Comparison of ENCODE assay signal across 19 cellular contexts in the genomic region with DNA sequence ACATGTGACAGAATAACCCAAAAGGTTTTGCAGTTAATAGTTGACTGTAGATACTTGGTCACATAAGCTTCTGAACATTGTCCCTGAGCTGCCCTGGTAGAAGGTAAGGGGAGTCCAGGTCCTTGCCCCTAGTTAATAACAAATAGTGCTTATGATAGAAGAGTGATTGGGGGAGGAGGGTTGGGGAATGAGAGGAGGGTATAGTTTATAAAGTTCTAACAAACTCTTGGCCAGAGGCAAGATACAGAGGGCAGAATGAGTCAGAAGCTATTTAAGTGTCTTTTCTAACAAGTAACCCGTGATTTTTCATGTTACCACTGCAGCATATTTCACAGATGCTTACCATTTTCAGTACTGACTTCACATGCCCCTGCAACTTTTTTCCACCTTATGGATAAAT. TPM values are rescaled to one million over a fixed set of nuclear protein-coding genes. Genes with fewer than 3 reads are reported as not detected.
DNase-seq lines count a peak whose midpoint lies in the region; ATAC-seq and TF ChIP-seq lines count a peak whose summit lies in the region.
"Had no signal": no experiment of that assay in that cellular context is flagged by ENCODE, and none has a peak within 500 bp of the region (broad histone marks: within the 10 kb centered on the region; RNA-seq: fewer than 3 reads in every experiment).

No MANE protein-coding gene starts in this region.

- DNase-seq in activated naive CD4-positive, alpha-beta T cell treated with anti-CD3 and anti-CD28 coated beads for 36 hours: no peak
- no peak for DNase-seq in activated naive CD4-positive, alpha-beta T cell treated with anti-CD3 and anti-CD28 coated beads, Interleukin-2, amount 50 U/mL, for 16 hours
- peak; percentile 13 for DNase-seq in adipocyte (ENCODE audit: low read depth)
- DNase-seq in glomerular visceral epithelial cell (ENCODE audit: extremely low spot score): peak; percentile 28
- no peak for DNase-seq in smooth muscle cell (lab: John Stamatoyannopoulos, UW; ENCODE audit: unreplicated experiment)
- no peak for DNase-seq in activated T-helper 1 cell treated with anti-CD3 and anti-CD28 coated beads, Interleukin-12 subunit alpha, Interleukin-12 subunit beta, Interleukin-2, Interleukin-4 antibody, amounts not matched to agents 30 ng/mL and 10 ng/mL and 1 ng/mL, durations not matched to agents 14 hours and 24 hours and 36 hours (ENCODE audit: low spot score)
- DNase-seq in hippocampal formation (lab: John Stamatoyannopoulos, UW): no peak
- DNase-seq: activated CD4-positive, alpha-beta T cell treated with anti-CD3 and anti-CD28 coated beads for 4 hours; brain microvascular endothelial cell; Caco-2; effector memory CD4-positive, alpha-beta T cell; heart right ventricle; NCI-H524 had no signal

- intact Hi-C loops in activated naive CD4-positive, alpha-beta T cell treated with anti-CD3 and anti-CD28 coated beads for 36 hours (cut with micrococcal nuclease): no loop called here
- intact Hi-C loops in activated T-helper 1 cell treated with anti-CD3 and anti-CD28 coated beads, Interleukin-12 subunit alpha, Interleukin-12 subunit beta, Interleukin-2, Interleukin-4 antibody, amounts not matched to agents 30 ng/mL and 10 ng/mL and 1 ng/mL, durations not matched to agents 14 hours and 24 hours and 36 hours (cut with micrococcal nuclease): no loop called here

- H3K27me3 Mint-ChIP-seq in activated naive CD4-positive, alpha-beta T cell treated with anti-CD3 and anti-CD28 coated beads for 36 hours (ENCODE audit: low read depth): no peaks in the 10 kb centered on the region
- no peaks in the 10 kb centered on the region for H3K27me3 Mint-ChIP-seq in stimulated activated memory B cell treated with anti-CD40 and anti-IgM and Interleukin-4, amounts not matched to agents 10 μg/mL and 1 μg/mL and 100 μg/mL, for 72 hours
- H3K27me3 Mint-ChIP-seq in activated T-helper 1 cell treated with anti-CD3 and anti-CD28 coated beads, Interleukin-12 subunit alpha, Interleukin-12 subunit beta, Interleukin-2, Interleukin-4 antibody, amounts not matched to agents 30 ng/mL and 10 ng/mL and 1 ng/mL, durations not matched to agents 14 hours and 24 hours and 36 hours (ENCODE audit: insufficient read depth): no peaks in the 10 kb centered on the region

- H3K9me3 Mint-ChIP-seq in activated naive CD4-positive, alpha-beta T cell treated with anti-CD3 and anti-CD28 coated beads for 36 hours: peaks cover 3% of the 10 kb centered on the region
- no peaks in the 10 kb centered on the region for H3K9me3 Mint-ChIP-seq in stimulated activated memory B cell treated with anti-CD40 and anti-IgM and Interleukin-4, amounts not matched to agents 10 μg/mL and 1 μg/mL and 100 μg/mL, for 72 hours
- H3K9me3 Mint-ChIP-seq in activated T-helper 1 cell treated with anti-CD3 and anti-CD28 coated beads, Interleukin-12 subunit alpha, Interleukin-12 subunit beta, Interleukin-2, Interleukin-4 antibody, amounts not matched to agents 30 ng/mL and 10 ng/mL and 1 ng/mL, durations not matched to agents 14 hours and 24 hours and 36 hours: no peaks in the 10 kb centered on the region
- H3K9me3 Mint-ChIP-seq: GM23338 had no signal

- H3K9me3 ChIP-seq in adipocyte (ENCODE audit: control insufficient read depth, low read length) (no peaks in the 10 kb centered on the region), smooth muscle cell (replicated peaks; ENCODE audit: low read depth) (no peaks in the 10 kb centered on the region)
- H3K9me3 ChIP-seq: A549, Caco-2, heart right ventricle had no signal

- H3K27ac ChIP-seq in smooth muscle cell (ENCODE audit: low read depth): peak overlapping the region; percentile 9
- H3K27ac ChIP-seq: A549, brain microvascular endothelial cell, heart right ventricle had no signal

- H3K4me1 Mint-ChIP-seq in activated naive CD4-positive, alpha-beta T cell treated with anti-CD3 and anti-CD28 coated beads for 36 hours (ENCODE audit: low read depth): peaks cover 2% of the 10 kb centered on the region
- no peaks in the 10 kb centered on the region for H3K4me1 Mint-ChIP-seq in stimulated activated memory B cell treated with anti-CD40 and anti-IgM and Interleukin-4, amounts not matched to agents 10 μg/mL and 1 μg/mL and 100 μg/mL, for 72 hours
- H3K4me1 Mint-ChIP-seq in activated T-helper 1 cell treated with anti-CD3 and anti-CD28 coated beads, Interleukin-12 subunit alpha, Interleukin-12 subunit beta, Interleukin-2, Interleukin-4 antibody, amounts not matched to agents 30 ng/mL and 10 ng/mL and 1 ng/mL, durations not matched to agents 14 hours and 24 hours and 36 hours (ENCODE audit: low read depth): peaks cover 5% of the 10 kb centered on the region
- H3K4me1 Mint-ChIP-seq: GM23338 had no signal

- H3F3A ChIP-seq in smooth muscle cell (ENCODE audit: low read depth): peaks cover under 1% of the 10 kb centered on the region

- H3K4me1 ChIP-seq in adipocyte (ENCODE audit: control insufficient read depth, insufficient read depth, low read length) (peaks cover 15% of the 10 kb centered on the region), smooth muscle cell (ENCODE audit: low read depth) (no peaks in the 10 kb centered on the region)
- H3K4me1 ChIP-seq: A549, Caco-2 had no signal

- H2AFZ ChIP-seq in smooth muscle cell (ENCODE audit: low read depth): no peak overlapping the region
- H2AFZ ChIP-seq: GM23338 had no signal

- H3K36me3 Mint-ChIP-seq in activated naive CD4-positive, alpha-beta T cell treated with anti-CD3 and anti-CD28 coated beads for 36 hours (ENCODE audit: low read depth): peaks cover 31% of the 10 kb centered on the region
- peaks cover 33% of the 10 kb centered on the region for H3K36me3 Mint-ChIP-seq in stimulated activated memory B cell treated with anti-CD40 and anti-IgM and Interleukin-4, amounts not matched to agents 10 μg/mL and 1 μg/mL and 100 μg/mL, for 72 hours
- H3K36me3 Mint-ChIP-seq in activated T-helper 1 cell treated with anti-CD3 and anti-CD28 coated beads, Interleukin-12 subunit alpha, Interleukin-12 subunit beta, Interleukin-2, Interleukin-4 antibody, amounts not matched to agents 30 ng/mL and 10 ng/mL and 1 ng/mL, durations not matched to agents 14 hours and 24 hours and 36 hours (ENCODE audit: low read depth): peaks cover 26% of the 10 kb centered on the region

- H3K4me2 ChIP-seq in smooth muscle cell: no peak overlapping the region
- H3K4me2 ChIP-seq: A549, GM23338 had no signal

- 74% methylated on average over 1 of the region's 1 CpG for WGBS in smooth muscle cell (ENCODE audit: low lambda C conversion rate)

- H3K27me3 ChIP-seq in adipocyte (replicated peaks; ENCODE audit: control insufficient read depth, insufficient read depth, low read length) (no peaks in the 10 kb centered on the region), smooth muscle cell (ENCODE audit: low read depth) (no peaks in the 10 kb centered on the region)
- H3K27me3 ChIP-seq: brain microvascular endothelial cell, heart right ventricle had no signal

- no peaks in the 10 kb centered on the region for H3K79me2 ChIP-seq in smooth muscle cell (ENCODE audit: low read depth)

- no peak overlapping the region for H3K9ac ChIP-seq in adipocyte (ENCODE audit: low read length)
- no peak overlapping the region for H3K9ac ChIP-seq in smooth muscle cell (ENCODE audit: low read depth)

- peak overlapping the region; percentile 37 for H3K27ac Mint-ChIP-seq in activated naive CD4-positive, alpha-beta T cell treated with anti-CD3 and anti-CD28 coated beads for 36 hours
- H3K27ac Mint-ChIP-seq in stimulated activated memory B cell treated with anti-CD40 and anti-IgM and Interleukin-4, amounts not matched to agents 10 μg/mL and 1 μg/mL and 100 μg/mL, for 72 hours: no peak overlapping the region
- H3K27ac Mint-ChIP-seq in activated T-helper 1 cell treated with anti-CD3 and anti-CD28 coated beads, Interleukin-12 subunit alpha, Interleukin-12 subunit beta, Interleukin-2, Interleukin-4 antibody, amounts not matched to agents 30 ng/mL and 10 ng/mL and 1 ng/mL, durations not matched to agents 14 hours and 24 hours and 36 hours: no peak overlapping the region
- H3K27ac Mint-ChIP-seq: GM23338 had no signal

- H4K20me1 ChIP-seq in smooth muscle cell (ENCODE audit: low read depth): no peaks in the 10 kb centered on the region

- H3K4me3 Mint-ChIP-seq in activated naive CD4-positive, alpha-beta T cell treated with anti-CD3 and anti-CD28 coated beads for 36 hours: no peak overlapping the region
- no peak overlapping the region for H3K4me3 Mint-ChIP-seq in stimulated activated memory B cell treated with anti-CD40 and anti-IgM and Interleukin-4, amounts not matched to agents 10 μg/mL and 1 μg/mL and 100 μg/mL, for 72 hours
- H3K4me3 Mint-ChIP-seq in activated T-helper 1 cell treated with anti-CD3 and anti-CD28 coated beads, Interleukin-12 subunit alpha, Interleukin-12 subunit beta, Interleukin-2, Interleukin-4 antibody, amounts not matched to agents 30 ng/mL and 10 ng/mL and 1 ng/mL, durations not matched to agents 14 hours and 24 hours and 36 hours: no peak overlapping the region
- H3K4me3 Mint-ChIP-seq: GM23338 had no signal

- ATAC-seq in stimulated activated memory B cell treated with anti-CD40 and anti-IgM and Interleukin-4, amounts not matched to agents 10 μg/mL and 1 μg/mL and 100 μg/mL, for 72 hours: no peak
- ATAC-seq: A549, GM23338 had no signal

- H3K36me3 ChIP-seq in adipocyte (ENCODE audit: control insufficient read depth, insufficient read depth, low read length, severe bottlenecking): peaks cover 30% of the 10 kb centered on the region
- H3K36me3 ChIP-seq in smooth muscle cell (ENCODE audit: low read depth): peaks cover 27% of the 10 kb centered on the region

- TF ChIP-seq CTCF in smooth muscle cell (IDR thresholded peaks at IDR 0.05; ENCODE audit: borderline replicate concordance, insufficient read depth, poor library complexity, severe bottlenecking): no peak

- CTCF ChIA-PET in activated naive CD4-positive, alpha-beta T cell treated with anti-CD3 and anti-CD28 coated beads for 36 hours (lab: Charles Lee): no interaction called here

- H3K4me3 ChIP-seq in adipocyte (ENCODE audit: low read length): no peak overlapping the region
- no peak overlapping the region for H3K4me3 ChIP-seq in smooth muscle cell
- H3K4me3 ChIP-seq: A549, GM23338, heart right ventricle had no signal

RNA-seq across cellular contexts. Expression of a gene that starts 26.7 kb away (rescaled TPM):
- not detected for total RNA-seq in activated naive CD4-positive, alpha-beta T cell treated with anti-CD3 and anti-CD28 coated beads for 36 hours
- total RNA-seq in smooth muscle cell: not detected in 2 replicates
- polyA plus RNA-seq in smooth muscle cell: not detected in 2 replicates
- total RNA-seq in activated T-helper 1 cell treated with anti-CD3 and anti-CD28 coated beads, Interleukin-12 subunit alpha, Interleukin-12 subunit beta, Interleukin-2, Interleukin-4 antibody, amounts not matched to agents 30 ng/mL and 10 ng/mL and 1 ng/mL, durations not matched to agents 14 hours and 24 hours and 36 hours: 0.08 and 0.10 TPM in 2 replicates
- total RNA-seq: GM23338, heart right ventricle, LHCN-M2 had no signal
- polyA plus RNA-seq: A549, GM23338, heart right ventricle, neural cell had no signal

RNA-seq across cellular contexts. Expression of a gene that starts 57.2 kb away (rescaled TPM):
- total RNA-seq in activated naive CD4-positive, alpha-beta T cell treated with anti-CD3 and anti-CD28 coated beads for 36 hours: not detected
- not detected in 2 replicates for total RNA-seq in smooth muscle cell
- not detected in 2 replicates for polyA plus RNA-seq in smooth muscle cell
- not detected in 2 replicates for total RNA-seq in activated T-helper 1 cell treated with anti-CD3 and anti-CD28 coated beads, Interleukin-12 subunit alpha, Interleukin-12 subunit beta, Interleukin-2, Interleukin-4 antibody, amounts not matched to agents 30 ng/mL and 10 ng/mL and 1 ng/mL, durations not matched to agents 14 hours and 24 hours and 36 hours
- total RNA-seq: Caco-2; GM23338; LHCN-M2; T-helper 2 cell treated with Interferon-gamma antibody and Interleukin-4, amounts not matched to agents 100 ng/mL and 5 ng/mL, for 36 hours had no signal
- polyA plus RNA-seq: A549, GM23338, neural cell had no signal

Comparison
In these comparisons a context has a peak if more than half of its experiments do, and no peak if none do; other contexts are left out.
1. DNase-seq: peak in adipocyte (single experiment) and glomerular visceral epithelial cell (single experiment); none in activated naive CD4-positive, alpha-beta T cell treated with anti-CD3 and anti-CD28 coated beads for 36 hours (single experiment), activated naive CD4-positive, alpha-beta T cell treated with anti-CD3 and anti-CD28 coated beads, Interleukin-2, amount 50 U/mL, for 16 hours (single experiment), smooth muscle cell (single experiment), activated T-helper 1 cell treated with anti-CD3 and anti-CD28 coated beads, Interleukin-12 subunit alpha, Interleukin-12 subunit beta, Interleukin-2, Interleukin-4 antibody, amounts not matched to agents 30 ng/mL and 10 ng/mL and 1 ng/mL, durations not matched to agents 14 hours and 24 hours and 36 hours (single experiment) and hippocampal formation (0 of 2).